Comparison of ENCODE assay signal across 18 cellular contexts in the genomic region with DNA sequence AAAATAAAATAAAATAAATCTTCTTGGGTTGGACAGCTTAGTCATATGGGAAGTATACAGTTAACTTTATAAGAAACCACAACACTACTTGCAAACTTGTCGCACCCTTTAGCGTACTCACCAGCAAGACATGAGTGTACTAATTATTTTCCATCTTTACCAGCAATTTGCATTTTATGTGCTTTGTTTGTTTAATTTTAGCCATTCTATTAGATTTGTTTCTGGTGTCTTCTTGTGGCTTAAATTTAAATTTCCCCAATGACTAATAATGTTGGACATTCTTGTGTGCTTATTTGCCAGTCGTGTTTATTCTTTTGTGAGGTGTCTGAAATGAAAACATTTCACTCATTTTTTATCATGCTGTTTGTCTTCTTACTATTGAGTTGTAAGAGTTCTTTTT.
DNase-seq lines count a peak whose midpoint lies in the region; ATAC-seq and TF ChIP-seq lines count a peak whose summit lies in the region.
"Had no signal": no experiment of that assay in that cellular context is flagged by ENCODE, and none has a peak within 500 bp of the region (broad histone marks: within the 10 kb centered on the region; RNA-seq: fewer than 3 reads in every experiment).

No MANE protein-coding gene starts in this region.

- ATAC-seq in GM18868 (IDR thresholded peaks at IDR 0.05; ENCODE audit: unreplicated experiment) (no peak), HG02642 (IDR thresholded peaks at IDR 0.05; ENCODE audit: poor library complexity, unreplicated experiment) (no peak), HG03135 (IDR thresholded peaks at IDR 0.05; ENCODE audit: unreplicated experiment) (no peak)
- ATAC-seq: heart right ventricle; stimulated activated naive B cell treated with anti-CD40 and anti-IgM and Interleukin-4, amounts not matched to agents 10 μg/mL and 1 μg/mL and 100 μg/mL, for 72 hours; WTC11 had no signal

- CTCF ChIA-PET in A673 (lab: Charles Lee) = no interaction called here

- intact Hi-C loops in A673 (cut with micrococcal nuclease; ENCODE audit: unreplicated experiment) = no loop called here

- no peaks in the 10 kb centered on the region for H3K27me3 ChIP-seq in A673 (replicated peaks; ENCODE audit: insufficient read depth, low read depth, low read length, poor library complexity)
- H3K27me3 ChIP-seq: breast epithelium, heart right ventricle had no signal

- no peaks in the 10 kb centered on the region for H3K4me1 ChIP-seq in A673 (ENCODE audit: insufficient read depth, low read length, poor library complexity, severe bottlenecking)
- H3K4me1 ChIP-seq: breast epithelium, heart right ventricle had no signal

- H3K9me3 ChIP-seq in A673 (ENCODE audit: low read depth, low read length, poor library complexity, severe bottlenecking) = no peaks in the 10 kb centered on the region
- H3K9me3 ChIP-seq: breast epithelium had no signal

- H3K4me3 ChIP-seq in epithelial cell of esophagus (ENCODE audit: low read length) (no peak overlapping the region), A673 (ENCODE audit: low read depth, low read length, poor library complexity, severe bottlenecking) (no peak overlapping the region)
- H3K4me3 ChIP-seq: breast epithelium, heart right ventricle, SK-N-MC had no signal

- DNase-seq in ELR (ENCODE audit: low read depth) (peak; percentile 78), M059J (ENCODE audit: low read depth) (peak; percentile 96), epithelial cell of esophagus (ENCODE audit: low read depth) (peak; percentile 46), renal cortical epithelial cell (ENCODE audit: low read depth) (peak; percentile 32), A673 (ENCODE audit: low spot score) (no peak)
- DNase-seq: CD8-positive, alpha-beta memory T cell; cortex of kidney; heart right ventricle; NCI-H524; stimulated activated CD4-positive, alpha-beta T cell treated with anti-CD3 and anti-CD28 coated beads, Interleukin-2, amount 100 ng/mL, for 48 hours; stimulated activated naive B cell treated with anti-CD40 and anti-IgM and Interleukin-4, amounts not matched to agents 10 μg/mL and 1 μg/mL and 100 μg/mL, for 72 hours had no signal

- no TSS peak for BruUV-seq in A673 (replicated peaks; lab: Mats Ljungman, UMichigan)

- no peak for TF ChIP-seq CTCF in epithelial cell of esophagus (IDR thresholded peaks at IDR 0.05; ENCODE audit: insufficient read depth, low read depth, low read length, missing control alignments)
- TF ChIP-seq CTCF in A673 (conservative IDR thresholded peaks at IDR 0.05; ENCODE audit: low read depth, low read length) = no peak

- POLR2A ChIA-PET in A673 (lab: Charles Lee; ENCODE audit: low non-redundant PET) = no interaction called here

- H3K27ac ChIP-seq in A673 (ENCODE audit: low read depth, low read length, poor library complexity, severe bottlenecking) = no peak overlapping the region
- H3K27ac ChIP-seq: breast epithelium, heart right ventricle, RWPE1, SK-N-MC had no signal

- H3K36me3 ChIP-seq in A673 (ENCODE audit: insufficient read depth, low read length, poor library complexity, severe bottlenecking) = no peaks in the 10 kb centered on the region
- H3K36me3 ChIP-seq: breast epithelium, heart right ventricle had no signal
